In the genomic region with DNA sequence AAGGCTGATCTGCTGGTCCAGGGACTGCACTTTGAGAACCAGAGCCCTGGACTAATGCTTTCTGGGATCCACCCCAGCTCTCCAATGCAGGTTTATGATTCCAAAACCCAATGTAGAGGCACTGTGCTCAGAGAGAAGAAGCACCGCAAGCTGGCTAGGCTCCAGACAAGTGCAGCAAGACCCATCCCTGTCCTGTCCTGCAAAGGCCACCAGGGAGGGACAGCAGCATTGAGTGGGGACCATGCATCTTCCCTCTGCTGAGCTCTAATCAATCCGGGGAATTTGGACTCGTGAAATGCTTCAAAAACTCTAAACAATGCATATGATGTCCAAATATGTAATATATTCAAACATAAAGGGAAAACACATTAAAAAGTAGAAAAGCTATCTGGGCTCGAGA, we compare ENCODE assay signal across 8 cellular contexts.
"Had no signal": no experiment of that assay in that cellular context is flagged by ENCODE, and none has a peak within 500 bp of the region (broad histone marks: within the 10 kb centered on the region; RNA-seq: fewer than 3 reads in every experiment).

No MANE protein-coding gene starts in this region.

- H3K4me3 ChIP-seq: GM23248, HAP-1 had no signal

- ATAC-seq: HCT116 had no signal

- H3K36me3 ChIP-seq: HAP-1 had no signal

- H2AFZ ChIP-seq: GM23248 had no signal

- H3K27ac ChIP-seq: GM23248, HL-60 had no signal

- H3K9ac ChIP-seq: GM23248 had no signal

- DNase-seq: GM23248, GOT3, H7, HFFc6, IMR-90 had no signal

- H3K4me1 ChIP-seq: HAP-1 had no signal
